6 cellular contexts compared by ENCODE assay signal in genomic region chr19:49422407-49423277, GRCh38.
DNase-seq lines count a peak whose midpoint lies in the region; ATAC-seq lines count a peak whose summit lies in the region.

No MANE protein-coding gene starts in this region.

- no peaks in the 10 kb centered on the region for H3K9me3 Mint-ChIP-seq in activated T-cell treated with anti-CD3 and anti-CD28 coated beads, Interleukin-2, amount 50 U/mL, for 24 hours

- H3K4me1 Mint-ChIP-seq in activated T-cell treated with anti-CD3 and anti-CD28 coated beads, Interleukin-2, amount 50 U/mL, for 24 hours (ENCODE audit: low read depth): peaks cover 37% of the 10 kb centered on the region

- ATAC-seq in HG02852 (IDR thresholded peaks at IDR 0.05; ENCODE audit: unreplicated experiment) (no peak), HG03159 (IDR thresholded peaks at IDR 0.05; ENCODE audit: unreplicated experiment) (no peak)

- H3K36me3 Mint-ChIP-seq in activated T-cell treated with anti-CD3 and anti-CD28 coated beads, Interleukin-2, amount 50 U/mL, for 24 hours (ENCODE audit: low read depth): no peaks in the 10 kb centered on the region

- H3K4me3 Mint-ChIP-seq in activated T-cell treated with anti-CD3 and anti-CD28 coated beads, Interleukin-2, amount 50 U/mL, for 24 hours: peak overlapping the region; percentile 57

- H3K27me3 Mint-ChIP-seq in activated T-cell treated with anti-CD3 and anti-CD28 coated beads, Interleukin-2, amount 50 U/mL, for 24 hours: peaks cover 90% of the 10 kb centered on the region

- no peak overlapping the region for H3K27ac Mint-ChIP-seq in activated T-cell treated with anti-CD3 and anti-CD28 coated beads, Interleukin-2, amount 50 U/mL, for 24 hours

- DNase-seq in NCI-H1417 (lab: John Stamatoyannopoulos, UW) (peak; percentile 61 to 68 (median 64)), NCI-H1417 treated with DMSO at 0.1 percent for 48 hours (lab: John Stamatoyannopoulos, UW) (no peak), kidney tubule cell (ENCODE audit: low spot score) (peak; percentile 43)
- DNase-seq in activated T-cell treated with anti-CD3 and anti-CD28 coated beads, Interleukin-2, amount 50 U/mL, for 24 hours: peak; percentile 61
